ENCODE assay signal across 8 cellular contexts in genomic region chr2:157874278-157874825, GRCh38. TPM values are rescaled to one million over a fixed set of nuclear protein-coding genes. Genes with fewer than 3 reads are reported as not detected.
DNase-seq lines count a peak whose midpoint lies in the region; FAIRE-seq and TF ChIP-seq lines count a peak whose summit lies in the region.

No MANE protein-coding gene starts in this region.

- H3K27me3 ChIP-seq in BLaER1 treated with 17β-estradiol and CSF1 and Interleukin-3, amounts not matched to agents 10 nM and 100 nM, result no peaks in the 10 kb centered on the region
- H3K27me3 ChIP-seq in SJCRH30 (no peaks in the 10 kb centered on the region), esophagus muscularis mucosa (no peaks in the 10 kb centered on the region), small intestine (ENCODE audit: control insufficient read depth in 2 of 2, insufficient read depth in 2 of 2, low read length in 2 of 2) (no peaks in the 10 kb centered on the region)

- H3K27ac ChIP-seq in BLaER1 treated with 17β-estradiol and CSF1 and Interleukin-3, amounts not matched to agents 10 nM and 100 nM, result no peak overlapping the region
- H3K27ac ChIP-seq in SJCRH30 (peak overlapping the region; percentile 41; the same call in 1 of the 2 replicates), esophagus muscularis mucosa (replicated peaks in 1 of 4) (peak overlapping the region; percentile 94 to 98 (median 96)), small intestine (ENCODE audit: low read depth in 1 of 2, low read length in 1 of 2) (no peak overlapping the region)

- peak overlapping the region; percentile 58 to 89 (median 86); a peak in 16 of 22 replicates for H3K9ac ChIP-seq in BLaER1 treated with 17β-estradiol and CSF1 and Interleukin-3, amounts not matched to agents 10 nM and 100 nM

- TF ChIP-seq POLR2A in esophagus muscularis mucosa (IDR thresholded peaks at IDR 0.05; ENCODE audit: low read depth), result no peak

- WGBS in esophagus muscularis mucosa, result 58% methylated on average over 6 of the region's 6 CpGs
- WGBS in small intestine, 3 donors, result 75 to 81% (median 77%) methylated on average over 6 of the region's 6 CpGs

- peak overlapping the region; percentile 76 to 95 (median 89) for H3K4me2 ChIP-seq in BLaER1 treated with 17β-estradiol and CSF1 and Interleukin-3, amounts not matched to agents 10 nM and 100 nM

- no peak for FAIRE-seq in small intestine (lab: Jason Lieb, UNC)
- no peak for FAIRE-seq in D721Med (lab: Jason Lieb, UNC)

- intact Hi-C loops in esophagus muscularis mucosa (cut with DNase I), result loop anchor here (5.0 kb wide), 1 partner anchor 37 kb away; no protein-coding TSS in a partner anchor

- DNase-seq in SJCRH30, result peak in 1 of 2 experiments; percentile 21
- no peak for DNase-seq in esophagus muscularis mucosa (ENCODE audit: extremely low spot score)
- DNase-seq in nephron progenitor cell, result no peak
- DNase-seq in iPS-NIHi11 (ENCODE audit: low spot score), result no peak
- DNase-seq in activated CD4-positive, alpha-beta T cell treated with anti-CD3 and anti-CD28 coated beads for 4 hours, result no peak
- DNase-seq in small intestine, result no peak
- no peak for DNase-seq in D721Med (ENCODE audit: insufficient read length, low spot score)

- no peaks in the 10 kb centered on the region for H3K36me3 ChIP-seq in BLaER1 treated with 17β-estradiol and CSF1 and Interleukin-3, amounts not matched to agents 10 nM and 100 nM
- H3K36me3 ChIP-seq in SJCRH30 (no peaks in the 10 kb centered on the region), esophagus muscularis mucosa (no peaks in the 10 kb centered on the region), small intestine (ENCODE audit: control insufficient read depth in 2 of 2, insufficient read depth in 2 of 2, low read length in 2 of 2) (no peaks in the 10 kb centered on the region)

- TF ChIP-seq CTCF in esophagus muscularis mucosa (IDR thresholded peaks at IDR 0.05), result no peak
- no peak for TF ChIP-seq CTCF in nephron progenitor cell (IDR thresholded peaks at IDR 0.05)
- no peak for TF ChIP-seq CTCF in D721Med (IDR thresholded peaks at IDR 0.05; ENCODE audit: insufficient read depth, missing control alignments)

- peaks cover 56% of the 10 kb centered on the region for H3K4me1 Mint-ChIP-seq in nephron progenitor cell

- peak overlapping the region; percentile 77 to 89 (median 82); a peak in 16 of 20 replicates for H3K4me3 ChIP-seq in BLaER1 treated with 17β-estradiol and CSF1 and Interleukin-3, amounts not matched to agents 10 nM and 100 nM
- H3K4me3 ChIP-seq in SJCRH30, result peak overlapping the region; percentile 82
- H3K4me3 ChIP-seq in esophagus muscularis mucosa, result peak overlapping the region; percentile 79 to 93 (median 90)
- no peak overlapping the region for H3K4me3 ChIP-seq in small intestine (ENCODE audit: low read depth in 1 of 2, low read length in 2 of 2)

- H3K9me3 Mint-ChIP-seq in nephron progenitor cell, result no peaks in the 10 kb centered on the region

- peaks cover 14 to 25% (median 19%) of the 10 kb centered on the region in 10 experiments for H3K4me1 ChIP-seq in BLaER1 treated with 17β-estradiol and CSF1 and Interleukin-3, amounts not matched to agents 10 nM and 100 nM
- H3K4me1 ChIP-seq in SJCRH30 (peaks cover 10% of the 10 kb centered on the region), esophagus muscularis mucosa (peaks cover 22 to 65% (median 57%) of the 10 kb centered on the region in 4 donors), small intestine (ENCODE audit: control insufficient read depth in 2 of 2, insufficient read depth in 1 of 2, low read depth in 1 of 2, low read length in 1 of 2) (peaks cover 5 to 20% of the 10 kb centered on the region in 2 donors)

- H4K20me1 ChIP-seq in BLaER1 treated with 17β-estradiol and CSF1 and Interleukin-3, amounts not matched to agents 10 nM and 100 nM, result peaks cover 0 to 35% (median 11%) of the 10 kb centered on the region in 11 experiments; a peak in 10 of 22 replicates

- no peak overlapping the region for H3K27ac Mint-ChIP-seq in nephron progenitor cell

- no peaks in the 10 kb centered on the region for H3K36me3 Mint-ChIP-seq in nephron progenitor cell (ENCODE audit: low read depth)

- no peak for TF ChIP-seq EP300 in esophagus muscularis mucosa (IDR thresholded peaks at IDR 0.05)

- peak overlapping the region; percentile 97 for H3K4me3 Mint-ChIP-seq in nephron progenitor cell

- H3K27me3 Mint-ChIP-seq in nephron progenitor cell (ENCODE audit: low read depth, poor library complexity), result peaks cover 6% of the 10 kb centered on the region

- H3K9me3 ChIP-seq in BLaER1 treated with 17β-estradiol and CSF1 and Interleukin-3, amounts not matched to agents 10 nM and 100 nM (replicated peaks in 1 of 11), result no peaks in the 10 kb centered on the region
- H3K9me3 ChIP-seq in SJCRH30 (replicated peaks), result no peaks in the 10 kb centered on the region
- H3K9me3 ChIP-seq in esophagus muscularis mucosa, result peaks cover 0 to 3% (median 0%) of the 10 kb centered on the region in 4 donors
- no peaks in the 10 kb centered on the region for H3K9me3 ChIP-seq in small intestine (ENCODE audit: control insufficient read depth, low read depth)

RNA-seq across cellular contexts. Expression of gene ACVR1, which starts 1.8 kb away (rescaled TPM):
- 13.0 and 14.0 TPM in 2 replicates for total RNA-seq in SJCRH30 (2014; rRNA removed; shearing (Covaris generic))
- 10 to 100 TPM; 25.2 to 39.1 (median 32.3) TPM for total RNA-seq in esophagus muscularis mucosa
- polyA plus RNA-seq in small intestine, result 10 to 100 TPM in 1 of 3 donors, 1 to 10 TPM in 2; 2.2 to 12.4 (median 4.3) TPM

Comparison
In these comparisons a context has a peak if more than half of its experiments do, and no peak if none do; other contexts are left out.
1. H3K27ac ChIP-seq: peak in SJCRH30 (single experiment) and esophagus muscularis mucosa (4 of 4); none in BLaER1 treated with 17β-estradiol and CSF1 and Interleukin-3, amounts not matched to agents 10 nM and 100 nM (0 of 11) and small intestine (0 of 2).
2. H3K4me3 ChIP-seq: peak in BLaER1 treated with 17β-estradiol and CSF1 and Interleukin-3, amounts not matched to agents 10 nM and 100 nM (10 of 10), SJCRH30 (single experiment) and esophagus muscularis mucosa (4 of 4); none in small intestine (0 of 2).